ENCODE assay signal across 9 cellular contexts in the genomic region with DNA sequence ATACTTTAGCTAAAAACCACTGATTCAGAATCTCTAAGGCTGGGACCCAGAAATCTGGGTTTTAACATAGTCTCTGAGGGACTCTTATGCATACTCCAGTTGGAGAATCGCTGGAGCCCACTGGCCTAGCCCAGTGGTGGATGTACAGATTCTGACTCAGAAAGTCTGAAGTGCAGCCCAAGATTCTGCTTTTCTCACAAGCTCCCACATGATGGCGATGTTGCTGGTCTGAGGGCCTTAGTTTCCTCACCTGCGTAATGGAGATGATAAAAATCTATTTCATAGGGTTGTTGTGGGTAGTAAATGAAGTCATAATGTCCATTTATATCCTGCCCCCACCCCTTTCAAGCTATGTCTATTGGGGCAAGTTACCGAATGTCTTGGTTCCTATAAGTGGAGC. TPM values are rescaled to one million over a fixed set of nuclear protein-coding genes. Genes with fewer than 3 reads are reported as not detected.
DNase-seq lines count a peak whose midpoint lies in the region; ATAC-seq, FAIRE-seq and TF ChIP-seq lines count a peak whose summit lies in the region.
"Had no signal": no experiment of that assay in that cellular context is flagged by ENCODE, and none has a peak within 500 bp of the region (broad histone marks: within the 10 kb centered on the region; RNA-seq: fewer than 3 reads in every experiment).

No MANE protein-coding gene starts in this region.

- H3K4me1 ChIP-seq in OCI-LY3 (ENCODE audit: low read length) = no peaks in the 10 kb centered on the region
- no peaks in the 10 kb centered on the region for H3K4me1 ChIP-seq in K562 (replicated peaks in 1 of 2; ENCODE audit: control insufficient read depth in 2 of 2, insufficient read depth in 2 of 2, low read length in 2 of 2)

- BruUV-seq in K562 (replicated peaks; lab: Mats Ljungman, UMichigan) = no TSS peak

- H3K9me3 ChIP-seq in OCI-LY3 (ENCODE audit: insufficient read depth, low read length) = no peaks in the 10 kb centered on the region
- H3K9me3 ChIP-seq in K562 (replicated peaks; ENCODE audit: control insufficient read depth, insufficient read depth, low read depth, low read length) = no peaks in the 10 kb centered on the region

- intact Hi-C loops in K562 (cut with micrococcal nuclease) = no loop called here

- no peaks in the 10 kb centered on the region for H3K36me3 Mint-ChIP-seq in naive B cell

- H3K4me2 ChIP-seq in OCI-LY3 (ENCODE audit: low read length) (no peak overlapping the region), K562 (ENCODE audit: insufficient read depth, low read length) (no peak overlapping the region)

- CTCF ChIA-PET in K562 (lab: Yijun Ruan, JAX; ENCODE audit: low intra/inter-chr PET ratio) = interaction anchor here (0.6 kb wide), 1 partner anchor 123 kb away, joined by 5 read pairs; no protein-coding TSS in a partner anchor

- no peak overlapping the region for H3K9ac ChIP-seq in OCI-LY3 (ENCODE audit: low read length)
- H3K9ac ChIP-seq in K562 (ENCODE audit: insufficient read depth in 1 of 2, low read depth in 2 of 2, low read length in 2 of 2) = no peak overlapping the region

- peaks cover 0 to 3% (median 0%) of the 10 kb centered on the region in 7 donors for H3K9me3 Mint-ChIP-seq in naive B cell
- H3K9me3 Mint-ChIP-seq: IgD-negative memory B cell had no signal

- no peaks in the 10 kb centered on the region for H3K36me3 ChIP-seq in OCI-LY3 (replicated peaks; ENCODE audit: low read depth, low read length)
- no peaks in the 10 kb centered on the region for H3K36me3 ChIP-seq in K562 (ENCODE audit: control insufficient read depth, insufficient read depth, low read length)

- in situ Hi-C loops in K562 (cut with MboI) = no loop called here

- H3K4me3 ChIP-seq in OCI-LY3 (ENCODE audit: low read length) = no peak overlapping the region
- H3K4me3 ChIP-seq in K562 = no peak overlapping the region

- TF ChIP-seq CTCF in GM12874 (IDR thresholded peaks at IDR 0.05; ENCODE audit: insufficient read depth, low read depth, low read length) (peak; percentile 61), OCI-LY3 (IDR thresholded peaks at IDR 0.05; ENCODE audit: low read depth, low read length) (peak; percentile 77), K562 (IDR thresholded peaks at IDR 0.05 in 2 of 3, conservative IDR thresholded peaks at IDR 0.05 in 1 of 3; ENCODE audit: insufficient read depth in 2 of 3, low read depth in 1 of 3, low read length in 3 of 3) (peak; percentile 46 to 53 (median 49); a peak in 5 of 6 replicates)

- peaks cover 18% of the 10 kb centered on the region for H3K27me3 ChIP-seq in OCI-LY3 (ENCODE audit: low read depth, low read length)
- no peaks in the 10 kb centered on the region for H3K27me3 ChIP-seq in K562 (ENCODE audit: control insufficient read depth in 2 of 2, insufficient read depth in 2 of 2, low read length in 2 of 2)

- no peaks in the 10 kb centered on the region for H3K79me2 ChIP-seq in OCI-LY3 (ENCODE audit: low read length)
- H3K79me2 ChIP-seq in K562 (ENCODE audit: control insufficient read depth, insufficient read depth, low read length) = no peaks in the 10 kb centered on the region

- POLR2A ChIA-PET in K562 (lab: Yijun Ruan, JAX) = no interaction called here

- DNase-seq in AG20443 (ENCODE audit: low spot score) (peak; percentile 62), K562 (ENCODE audit: extremely low read depth in 1 of 4, low spot score in 3 of 4) (peak in 1 of 4 experiments; percentile 30), naive B cell (no peak), hippocampal formation (lab: John Stamatoyannopoulos, UW) (no peak), NCI-H524 treated with DMSO at 0.1 percent for 48 hours (lab: John Stamatoyannopoulos, UW) (no peak)

- H2AFZ ChIP-seq in OCI-LY3 (ENCODE audit: low read depth, low read length) (0 out of 2 replicates have a peak overlapping the region, but pooled peaks have one; percentile 35), K562 (ENCODE audit: low read depth, low read length) (no peak overlapping the region)

- WGBS in K562 (ENCODE audit: insufficient coverage, low coverage, missing lambda C conversion rate) = 5% methylated on average over 4 of the region's 4 CpGs

- no peaks in the 10 kb centered on the region for H3K9me1 ChIP-seq in K562 (ENCODE audit: control insufficient read depth, insufficient read depth, low read length)

- no peak overlapping the region for H3K4me3 Mint-ChIP-seq in naive B cell
- H3K4me3 Mint-ChIP-seq: IgD-negative memory B cell had no signal

- no peak overlapping the region for H3K27ac ChIP-seq in OCI-LY3 (ENCODE audit: low read length)
- no peak overlapping the region for H3K27ac ChIP-seq in K562 (ENCODE audit: extremely low read depth, low read depth, low read length)

- TF ChIP-seq RAD21 in K562 (CRISPR knock-in tag; conservative IDR thresholded peaks at IDR 0.05 in 1 of 2, IDR thresholded peaks at IDR 0.05 in 1 of 2) = peak in 1 of 2 experiments; percentile 36; a peak in 2 of 4 replicates

- TF ChIP-seq EP300 in K562 (IDR thresholded peaks at IDR 0.05; ENCODE audit: low read length) = no peak

- H3K27me3 Mint-ChIP-seq in naive B cell = peaks cover 4 to 7% (median 7%) of the 10 kb centered on the region in 3 donors
- H3K27me3 Mint-ChIP-seq: IgD-negative memory B cell had no signal

- H3K4me1 Mint-ChIP-seq in naive B cell = no peaks in the 10 kb centered on the region
- H3K4me1 Mint-ChIP-seq: IgD-negative memory B cell had no signal

- ATAC-seq in K562 (peak; percentile 81), naive B cell (ENCODE audit: low read depth in 2 of 2) (peak; percentile 49 to 69), HG02763 (IDR thresholded peaks at IDR 0.05; ENCODE audit: unreplicated experiment) (no peak)

- H4K20me1 ChIP-seq in OCI-LY3 (ENCODE audit: insufficient read depth, low read length) (no peaks in the 10 kb centered on the region), K562 (replicated peaks; ENCODE audit: control insufficient read depth, insufficient read depth, low read length) (no peaks in the 10 kb centered on the region)

- FAIRE-seq in K562 (lab: Jason Lieb, UNC) = peak; percentile 87

- no peak for TF ChIP-seq POLR2A in K562 (conservative IDR thresholded peaks at IDR 0.05)

- no peak overlapping the region for H3K27ac Mint-ChIP-seq in naive B cell
- H3K27ac Mint-ChIP-seq: IgD-negative memory B cell had no signal

TF ChIP-seq in K562, 482 proteins besides CTCF, POLR2A, EP300 and RAD21 (continues in another document):
- no peak for TF ChIP-seq ZNF239 (CRISPR knock-in tag; IDR thresholded peaks at IDR 0.05)
- TF ChIP-seq POLR3A (IDR thresholded peaks at IDR 0.05; ENCODE audit: borderline replicate concordance, extremely low read depth, insufficient read depth, insufficient read length) = no peak
- no peak for TF ChIP-seq NR2C2 (CRISPR knock-in tag; IDR thresholded peaks at IDR 0.05)
- TF ChIP-seq NR2C2 (tag; IDR thresholded peaks at IDR 0.05) = no peak
- no peak for TF ChIP-seq MCM5 (IDR thresholded peaks at IDR 0.05; ENCODE audit: low read depth)
- TF ChIP-seq HDAC3 (IDR thresholded peaks at IDR 0.05; ENCODE audit: borderline replicate concordance, partially characterized antibody) = no peak

RNA-seq across cellular contexts. Expression of a gene that starts 7.7 kb away (rescaled TPM):
- total RNA-seq in K562 (2011; cell fraction: chromatin; rRNA removed; ENCODE audit: low replicate concordance) = 5.6 and 7.1 TPM in 2 replicates
- total RNA-seq in K562 (2011; cell fraction: nucleolus; rRNA removed) = 4.2 and 5.0 TPM in 2 replicates
- total RNA-seq in K562 (2011; cell fraction: nucleoplasm; rRNA removed) = 6.1 and 6.9 TPM in 2 replicates
- total RNA-seq in K562 (2014; rRNA removed) = 4.1 and 4.6 TPM in 2 replicates
- 6.6 and 6.8 TPM in 2 replicates for total RNA-seq in K562 (2014; rRNA removed; fragmentation: Illumina TruSeq; extraction: Trizol)
- total RNA-seq in K562 (2015; rRNA removed; fragmentation: Illumina TruSeq; extraction: Trizol) = 4.1 and 6.3 TPM in 2 replicates
- total RNA-seq in K562 (2021) = 7.0 and 8.0 TPM in 2 replicates
- polyA plus RNA-seq in K562 (2011; rRNA removed) = 4.1 and 4.3 TPM in 2 replicates
- polyA plus RNA-seq in K562 (2011; cell fraction: cytosol; rRNA removed) = 1.0 and 1.4 TPM in 2 replicates
- polyA plus RNA-seq in K562 (2011; cell fraction: nucleus; rRNA removed) = 3.4 and 3.8 TPM in 2 replicates
- polyA plus RNA-seq in K562 (2012) = 5.9 and 8.6 TPM in 2 replicates
- polyA plus RNA-seq in K562 (2014; fragmentation: Illumina TruSeq; extraction: Trizol) = 5.9 and 7.3 TPM in 2 replicates
- 10 to 100 TPM; 11.4 to 11.8 TPM for polyA plus RNA-seq in K562 (2014; fragmentation: Nextera tagmentation; extraction: Ambion mirVana)
- 6.3 and 8.8 TPM in 2 replicates for polyA plus RNA-seq in K562 (2014; rRNA removed)
- 2.2 and 3.1 TPM in 2 replicates for polyA minus RNA-seq in K562 (2011; rRNA and poly(A)+ RNA removed)
- 0.76 and 1.5 TPM in 2 replicates for polyA minus RNA-seq in K562 (2011; cell fraction: cytosol; rRNA and poly(A)+ RNA removed)
- polyA minus RNA-seq in K562 (2011; cell fraction: nucleus; rRNA and poly(A)+ RNA removed) = 5.3 and 5.7 TPM in 2 replicates
- polyA plus RNA-seq in naive B cell (ENCODE audit: low read depth in 6 of 6) = 1 to 10 TPM; 1.8 to 8.0 (median 6.0) TPM

RNA-seq across cellular contexts. Expression of a gene that starts 19.9 kb away (rescaled TPM):
- not detected in 2 replicates for total RNA-seq in K562 (2011; cell fraction: chromatin; rRNA removed; ENCODE audit: low replicate concordance)
- not detected in 2 replicates for total RNA-seq in K562 (2011; cell fraction: nucleolus; rRNA removed)
- total RNA-seq in K562 (2011; cell fraction: nucleoplasm; rRNA removed) = not detected in 2 replicates
- total RNA-seq in K562 (2014; rRNA removed) (not detected in 2 replicates), K562 (2014; rRNA removed; fragmentation: Illumina TruSeq; extraction: Trizol) (not detected in 2 replicates), K562 (2015; rRNA removed; fragmentation: Illumina TruSeq; extraction: Trizol) (not detected in 2 replicates), K562 (2021) (not detected in 2 replicates)
- polyA plus RNA-seq in K562 (2011; rRNA removed) (not detected in 2 replicates), K562 (2014; fragmentation: Illumina TruSeq; extraction: Trizol) (not detected in 2 replicates), K562 (2014; fragmentation: Nextera tagmentation; extraction: Ambion mirVana) (not detected), K562 (2014; rRNA removed) (not detected in 2 replicates), naive B cell (ENCODE audit: low read depth in 6 of 6) (not detected)
- not detected in 2 replicates for polyA plus RNA-seq in K562 (2011; cell fraction: cytosol; rRNA removed)
- not detected in 2 replicates for polyA plus RNA-seq in K562 (2011; cell fraction: nucleus; rRNA removed)
- not detected in 2 replicates for polyA plus RNA-seq in K562 (2012)
- not detected in 2 replicates for polyA minus RNA-seq in K562 (2011; rRNA and poly(A)+ RNA removed)
- not detected in 2 replicates for polyA minus RNA-seq in K562 (2011; cell fraction: cytosol; rRNA and poly(A)+ RNA removed)
- polyA minus RNA-seq in K562 (2011; cell fraction: nucleus; rRNA and poly(A)+ RNA removed) = 0.27 and 0.33 TPM in 2 replicates
- polyA plus RNA-seq: IgD-negative memory B cell had no signal
